Comparison of ENCODE assay signal across 23 cellular contexts in genomic region chr10:76905251-76905650, GRCh38.
"Had no signal": no experiment of that assay in that cellular context is flagged by ENCODE, and none has a peak within 500 bp of the region (broad histone marks: within the 10 kb centered on the region; RNA-seq: fewer than 3 reads in every experiment).

No MANE protein-coding gene starts in this region.

- H3K9me3 ChIP-seq: MG63, SJSA1 had no signal

- H3K27me3 ChIP-seq: MG63, SJSA1 had no signal

- DNase-seq: IMR-90, Karpas-422, KG1, MG63, NCI-H1092, NCI-H1105 treated with DMSO at 0.1 percent for 48 hours, NCI-H1417 treated with DMSO at 0.1 percent for 48 hours, NCI-H146, NCI-H1694 treated with DMSO at 0.1 percent for 48 hours, NCI-H1930, NCI-H2081, NCI-H2107, NCI-H2227 treated with DMSO at 0.1 percent for 48 hours, NCI-H446, NCI-H510A, NCI-H524 treated with DMSO at 0.1 percent for 48 hours, NCI-H69, NCI-H774, RPMI8226, SIG-M5 had no signal

- H3K27ac ChIP-seq: SJSA1, SK-N-MC had no signal

- H3K36me3 ChIP-seq: SJSA1 had no signal

- H3K4me1 ChIP-seq: SJSA1 had no signal

- ATAC-seq: HepG2 had no signal

- H3K4me3 ChIP-seq: MG63, SJSA1, SK-N-MC had no signal
